15 cellular contexts compared by ENCODE assay signal in genomic region chr20:22805219-22805618, GRCh38.
DNase-seq lines count a peak whose midpoint lies in the region; ATAC-seq and TF ChIP-seq lines count a peak whose summit lies in the region.
"Had no signal": no experiment of that assay in that cellular context is flagged by ENCODE, and none has a peak within 500 bp of the region (broad histone marks: within the 10 kb centered on the region; RNA-seq: fewer than 3 reads in every experiment).

No MANE protein-coding gene starts in this region.

- peak; percentile 42 for DNase-seq in AG09309 (ENCODE audit: low read depth)
- DNase-seq in MV-4-11 (lab: John Stamatoyannopoulos, UW) = peak; percentile 14
- peak; percentile 23 for DNase-seq in endothelial cell (ENCODE audit: low spot score)
- DNase-seq in left lung = peak in 1 of 2 donors; percentile 56
- DNase-seq in occipital lobe (lab: John Stamatoyannopoulos, UW) = no peak
- no peak for DNase-seq in stimulated activated CD4-positive, alpha-beta T cell treated with anti-CD3 and anti-CD28 coated beads, Interleukin-2, amount 100 ng/mL, for 48 hours
- no peak for DNase-seq in stomach
- DNase-seq: activated CD8-positive, alpha-beta memory T cell treated with anti-CD3 and anti-CD28 coated beads for 24 hours; CD4-positive, CD25-positive, alpha-beta regulatory T cell; cortex of kidney; HCEC 1CT had no signal

- H3K4me1 ChIP-seq in left lung (peaks cover 0 to 10% of the 10 kb centered on the region in 2 donors), stomach (peaks cover 5 to 26% (median 11%) of the 10 kb centered on the region in 4 donors)
- H3K4me1 ChIP-seq: vagina had no signal

- peaks cover 8% of the 10 kb centered on the region for H3K27me3 Mint-ChIP-seq in endothelial cell (ENCODE audit: unreplicated experiment)
- H3K27me3 Mint-ChIP-seq: memory B cell had no signal

- H3K4me1 Mint-ChIP-seq in endothelial cell (ENCODE audit: unreplicated experiment) = peaks cover 19% of the 10 kb centered on the region
- H3K4me1 Mint-ChIP-seq: CD4-positive, CD25-positive, alpha-beta regulatory T cell; memory B cell had no signal

- no peaks in the 10 kb centered on the region for H3K9me3 ChIP-seq in left lung
- no peaks in the 10 kb centered on the region for H3K9me3 ChIP-seq in stomach
- H3K9me3 ChIP-seq: vagina had no signal

- TF ChIP-seq POLR2A in stomach (IDR thresholded peaks at IDR 0.05) = no peak

- no peaks in the 10 kb centered on the region for H3K27me3 ChIP-seq in left lung
- no peaks in the 10 kb centered on the region for H3K27me3 ChIP-seq in stomach
- H3K27me3 ChIP-seq: vagina had no signal

- TF ChIP-seq EP300 in stomach (IDR thresholded peaks at IDR 0.05) = no peak

- intact Hi-C loops in left lung (cut with DNase I) (no loop called here), stomach (cut with DNase I; ENCODE audit: low total_unique reads) (no loop called here)

- TF ChIP-seq CTCF in AG09309 (IDR thresholded peaks at IDR 0.05; ENCODE audit: control insufficient read depth, insufficient read depth, low read depth, low read length, missing control alignments) (no peak), endothelial cell (IDR thresholded peaks at IDR 0.05; ENCODE audit: unreplicated experiment) (no peak), left lung (IDR thresholded peaks at IDR 0.05) (no peak), stomach (IDR thresholded peaks at IDR 0.05) (no peak)

- WGBS in stomach, 5 donors = 44 to 81% (median 61%) methylated on average over 4 of the region's 4 CpGs

- H3K36me3 ChIP-seq in left lung (no peaks in the 10 kb centered on the region), stomach (no peaks in the 10 kb centered on the region)
- H3K36me3 ChIP-seq: vagina had no signal

- H3K9me3 Mint-ChIP-seq in endothelial cell (ENCODE audit: unreplicated experiment) = no peaks in the 10 kb centered on the region
- H3K9me3 Mint-ChIP-seq: memory B cell had no signal

- H3K4me3 Mint-ChIP-seq in endothelial cell (ENCODE audit: unreplicated experiment) = no peak overlapping the region
- H3K4me3 Mint-ChIP-seq: CD4-positive, CD25-positive, alpha-beta regulatory T cell; memory B cell had no signal

- H3K27ac ChIP-seq in left lung = no peak overlapping the region
- H3K27ac ChIP-seq in stomach = no peak overlapping the region
- H3K27ac ChIP-seq: KMS-11, vagina had no signal

- H3K36me3 Mint-ChIP-seq in endothelial cell (ENCODE audit: low read depth, unreplicated experiment) = no peaks in the 10 kb centered on the region
- H3K36me3 Mint-ChIP-seq: CD4-positive, CD25-positive, alpha-beta regulatory T cell; memory B cell had no signal

- ATAC-seq in left lung (peak; percentile 92), HG02981 (IDR thresholded peaks at IDR 0.05; ENCODE audit: unreplicated experiment) (no peak)

- H3K27ac Mint-ChIP-seq in endothelial cell (ENCODE audit: unreplicated experiment) = no peak overlapping the region
- H3K27ac Mint-ChIP-seq: CD4-positive, CD25-positive, alpha-beta regulatory T cell; memory B cell had no signal

- H3K4me3 ChIP-seq in AG09309 (ENCODE audit: control insufficient read depth, low read depth, low read length) (no peak overlapping the region), left lung (no peak overlapping the region), stomach (no peak overlapping the region)
- H3K4me3 ChIP-seq: vagina had no signal

Comparison
In these comparisons a context has a peak if more than half of its experiments do, and no peak if none do; other contexts are left out.
1. DNase-seq: peak in AG09309 (single experiment), MV-4-11 (single experiment) and endothelial cell (single experiment); none in occipital lobe (single experiment), stimulated activated CD4-positive, alpha-beta T cell treated with anti-CD3 and anti-CD28 coated beads, Interleukin-2, amount 100 ng/mL, for 48 hours (0 of 2) and stomach (single experiment).